In genomic region chr1:243268284-243268653, GRCh38 we compare ENCODE assay signal across 10 cellular contexts. TPM values are rescaled to one million over a fixed set of nuclear protein-coding genes. Genes with fewer than 3 reads are reported as not detected.
DNase-seq lines count a peak whose midpoint lies in the region; ATAC-seq and TF ChIP-seq lines count a peak whose summit lies in the region.
"Had no signal": no experiment of that assay in that cellular context is flagged by ENCODE, and none has a peak within 500 bp of the region (broad histone marks: within the 10 kb centered on the region; RNA-seq: fewer than 3 reads in every experiment).

No MANE protein-coding gene starts in this region.

- no peak overlapping the region for H4K91ac ChIP-seq in neuronal stem cell (ENCODE audit: low read depth, low read length, poor library complexity)

- H3K27ac ChIP-seq in vagina (no peak overlapping the region), neuronal stem cell (replicated peaks; ENCODE audit: low read length) (no peak overlapping the region)

- no peak overlapping the region for H2BK12ac ChIP-seq in neuronal stem cell (ENCODE audit: low read length)

- H3K79me1 ChIP-seq in neuronal stem cell (ENCODE audit: low read depth, low read length), result no peaks in the 10 kb centered on the region

- peaks cover 9% of the 10 kb centered on the region for H3K36me3 Mint-ChIP-seq in stimulated activated memory B cell treated with anti-CD40 and anti-IgM and Interleukin-4, amounts not matched to agents 10 μg/mL and 1 μg/mL and 100 μg/mL, for 72 hours

- H3K9me3 Mint-ChIP-seq in stimulated activated memory B cell treated with anti-CD40 and anti-IgM and Interleukin-4, amounts not matched to agents 10 μg/mL and 1 μg/mL and 100 μg/mL, for 72 hours, result no peaks in the 10 kb centered on the region

- H3K23ac ChIP-seq in neuronal stem cell (ENCODE audit: low read depth, low read length, poor library complexity), result no peak overlapping the region

- H2BK5ac ChIP-seq in neuronal stem cell (ENCODE audit: low read length), result no peak overlapping the region

- no peak overlapping the region for H2AFZ ChIP-seq in neuronal stem cell (ENCODE audit: low read length)

- H2BK120ac ChIP-seq in neuronal stem cell (ENCODE audit: low read depth, low read length), result no peak overlapping the region

- peaks cover 47% of the 10 kb centered on the region for H3K4me1 Mint-ChIP-seq in stimulated activated memory B cell treated with anti-CD40 and anti-IgM and Interleukin-4, amounts not matched to agents 10 μg/mL and 1 μg/mL and 100 μg/mL, for 72 hours

- no CpG with 5 or more reads among the region's 4 CpGs for WGBS in neuronal stem cell (ENCODE audit: extremely low coverage in 2 of 2, insufficient read length in 2 of 2, insufficient replicate concordance in 1 of 2), 2 donors

- peak overlapping the region; percentile 75 for H3K9ac ChIP-seq in adipocyte (ENCODE audit: low read length)
- no peak overlapping the region for H3K9ac ChIP-seq in neuronal stem cell (ENCODE audit: low read depth, low read length, poor library complexity)

- H3K36me3 ChIP-seq in adipocyte (ENCODE audit: control insufficient read depth, insufficient read depth, low read length, severe bottlenecking) (peaks cover 12% of the 10 kb centered on the region), vagina (peaks cover 0 to 8% of the 10 kb centered on the region in 2 donors), neuronal stem cell (replicated peaks in 1 of 2; ENCODE audit: control insufficient read depth in 2 of 2, insufficient read depth in 2 of 2, low read length in 2 of 2) (peaks cover 0 to 11% of the 10 kb centered on the region in 2 donors)

- H3K4me1 ChIP-seq in adipocyte (ENCODE audit: control insufficient read depth, insufficient read depth, low read length) (peaks cover 78% of the 10 kb centered on the region), vagina (peaks cover 25% of the 10 kb centered on the region), neuronal stem cell (ENCODE audit: control insufficient read depth in 2 of 2, insufficient read depth in 1 of 2, low read depth in 1 of 2, low read length in 2 of 2) (peaks cover 0 to 5% of the 10 kb centered on the region in 2 donors)

- no peak overlapping the region for H4K8ac ChIP-seq in neuronal stem cell (ENCODE audit: low read depth, low read length)

- DNase-seq in HFF-Myc (ENCODE audit: extremely low read depth, low read depth) (peak; percentile 44), adipocyte (ENCODE audit: low read depth) (peak; percentile 70), glomerular endothelial cell (ENCODE audit: extremely low read depth, low read depth, low spot score) (peak; percentile 77), DMS 273 treated with DMSO at 0.1 percent for 48 hours (lab: John Stamatoyannopoulos, UW) (no peak), vagina (ENCODE audit: extremely low spot score in 2 of 2) (no peak), neuronal stem cell (ENCODE audit: low spot score) (no peak)
- DNase-seq: activated T-cell treated with anti-CD3 and anti-CD28 coated beads for 4 hours, NCI-H1694 had no signal

- no peak overlapping the region for H3K14ac ChIP-seq in neuronal stem cell (ENCODE audit: low read length)

- H3K27me3 Mint-ChIP-seq in stimulated activated memory B cell treated with anti-CD40 and anti-IgM and Interleukin-4, amounts not matched to agents 10 μg/mL and 1 μg/mL and 100 μg/mL, for 72 hours, result no peaks in the 10 kb centered on the region

- no peak overlapping the region for H2BK15ac ChIP-seq in neuronal stem cell (ENCODE audit: low read length)

- intact Hi-C loops in vagina (cut with DNase I), result loop anchor here (10.0 kb wide), 1 partner anchor 1567 kb away; the partner anchor contains the start of gene COX20

- no peak for TF ChIP-seq CTCF in HFF-Myc (IDR thresholded peaks at IDR 0.05; ENCODE audit: low read depth, low read length, missing control alignments)
- TF ChIP-seq CTCF in vagina (IDR thresholded peaks at IDR 0.05), result no peak

- H2AK5ac ChIP-seq in neuronal stem cell (ENCODE audit: low read depth, low read length), result no peak overlapping the region

- no peaks in the 10 kb centered on the region for H3K27me3 ChIP-seq in adipocyte (replicated peaks; ENCODE audit: control insufficient read depth, insufficient read depth, low read length)
- H3K27me3 ChIP-seq in vagina, result no peaks in the 10 kb centered on the region
- H3K27me3 ChIP-seq in neuronal stem cell (ENCODE audit: control insufficient read depth in 3 of 3, insufficient read depth in 3 of 3, low read depth in 1 of 3, low read length in 3 of 3), result no peaks in the 10 kb centered on the region

- H3K4me2 ChIP-seq in neuronal stem cell (ENCODE audit: insufficient read depth, low read length, poor library complexity, severe bottlenecking), result no peak overlapping the region

- no peak for TF ChIP-seq POLR2A in vagina (IDR thresholded peaks at IDR 0.05)

- no peak overlapping the region for H3K4ac ChIP-seq in neuronal stem cell (ENCODE audit: low read length)

- H3K9me3 ChIP-seq in adipocyte (ENCODE audit: control insufficient read depth, low read length) (no peaks in the 10 kb centered on the region), vagina (no peaks in the 10 kb centered on the region), neuronal stem cell (replicated peaks in 1 of 2; ENCODE audit: control insufficient read depth in 2 of 2, insufficient read depth in 1 of 2, low read depth in 1 of 2, low read length in 2 of 2) (peaks cover 0 to 3% of the 10 kb centered on the region in 2 donors)

- peak overlapping the region; percentile 60 for H3K27ac Mint-ChIP-seq in stimulated activated memory B cell treated with anti-CD40 and anti-IgM and Interleukin-4, amounts not matched to agents 10 μg/mL and 1 μg/mL and 100 μg/mL, for 72 hours

- H3K4me3 ChIP-seq in HFF-Myc (replicated peaks; ENCODE audit: low read depth, low read length), result no peak overlapping the region
- peak overlapping the region; percentile 63 for H3K4me3 ChIP-seq in adipocyte (ENCODE audit: low read length)
- no peak overlapping the region for H3K4me3 ChIP-seq in vagina
- no peak overlapping the region for H3K4me3 ChIP-seq in neuronal stem cell (ENCODE audit: low read length in 2 of 2)

- H3K4me3 Mint-ChIP-seq in stimulated activated memory B cell treated with anti-CD40 and anti-IgM and Interleukin-4, amounts not matched to agents 10 μg/mL and 1 μg/mL and 100 μg/mL, for 72 hours, result no peak overlapping the region

- no peak overlapping the region for H3K18ac ChIP-seq in neuronal stem cell (ENCODE audit: low read length)

- ATAC-seq in stimulated activated memory B cell treated with anti-CD40 and anti-IgM and Interleukin-4, amounts not matched to agents 10 μg/mL and 1 μg/mL and 100 μg/mL, for 72 hours, result no peak
- ATAC-seq in GM19351 (IDR thresholded peaks at IDR 0.05; ENCODE audit: unreplicated experiment), result no peak

RNA-seq across cellular contexts. Expression of gene SDCCAG8, which starts 12.4 kb away (rescaled TPM):
- total RNA-seq in glomerular endothelial cell (37.5 and 43.5 TPM in 2 replicates), vagina (31.2 TPM)
- polyA plus RNA-seq in neuronal stem cell (2013, experiment 1 of 2), result 16.0 TPM
- 15.2 TPM for polyA plus RNA-seq in neuronal stem cell (2013, experiment 2 of 2)

RNA-seq across cellular contexts. Expression of gene CEP170, which starts 13.2 kb away (rescaled TPM):
- total RNA-seq in glomerular endothelial cell, result 100 and 128 TPM in 2 replicates
- total RNA-seq in vagina, result 39.3 TPM
- 80.0 TPM for polyA plus RNA-seq in neuronal stem cell (2013, experiment 1 of 2)
- 83.8 TPM for polyA plus RNA-seq in neuronal stem cell (2013, experiment 2 of 2)

Comparison
In these comparisons a context has a peak if more than half of its experiments do, and no peak if none do; other contexts are left out.
1. DNase-seq: peak in HFF-Myc (single experiment), adipocyte (single experiment) and glomerular endothelial cell (single experiment); none in DMS 273 treated with DMSO at 0.1 percent for 48 hours (single experiment), vagina (0 of 2) and neuronal stem cell (single experiment).